ENCODE assay signal across 9 cellular contexts in the genomic region with DNA sequence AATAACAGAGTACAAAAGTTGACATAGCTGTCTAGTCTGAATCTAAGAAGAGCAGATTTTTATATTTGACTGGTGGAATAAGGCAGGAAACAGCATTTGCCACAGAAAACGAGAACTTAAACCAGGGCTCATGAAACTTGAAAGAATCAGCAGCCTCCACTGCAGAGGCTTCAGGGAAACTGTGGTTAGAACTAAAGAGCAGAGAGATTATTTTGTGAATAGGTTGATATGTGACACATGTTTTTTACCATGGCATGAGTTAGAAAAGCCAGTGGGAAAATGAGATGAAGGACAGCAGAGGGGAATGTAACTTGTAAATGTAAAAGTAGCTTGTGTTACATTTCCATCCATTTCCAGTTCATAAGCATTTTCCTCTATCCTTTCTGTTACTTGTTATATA.
A peak's percentile ranks its signal among the peaks of the same experiment; 100 is the strongest.
DNase-seq lines count a peak whose midpoint lies in the region; ATAC-seq and TF ChIP-seq lines count a peak whose summit lies in the region.
"Had no signal": no experiment of that assay in that cellular context is flagged by ENCODE, and none has a peak within 500 bp of the region (broad histone marks: within the 10 kb centered on the region; RNA-seq: fewer than 3 reads in every experiment).

No MANE protein-coding gene starts in this region.

- H3F3A ChIP-seq in MM.1S (ENCODE audit: insufficient read depth, low read length), result peaks cover 25% of the 10 kb centered on the region

- no peak overlapping the region for H2AFZ ChIP-seq in MM.1S (ENCODE audit: low read length)

- peak overlapping the region in 8 of 9 donors; percentile 5 to 88 (median 38) for H3K27ac Mint-ChIP-seq in naive thymus-derived CD4-positive, alpha-beta T cell

- no peaks in the 10 kb centered on the region for H3K36me3 Mint-ChIP-seq in naive thymus-derived CD4-positive, alpha-beta T cell

- no peaks in the 10 kb centered on the region for H3K9me3 ChIP-seq in MM.1S (replicated peaks; ENCODE audit: insufficient read depth, low read length)
- H3K9me3 ChIP-seq in naive thymus-derived CD4-positive, alpha-beta T cell (ENCODE audit: control insufficient read depth in 2 of 3, low read length in 3 of 3), result no peaks in the 10 kb centered on the region

- H3K4me1 ChIP-seq in MM.1S (ENCODE audit: low read length), result peaks cover 42% of the 10 kb centered on the region
- H3K4me1 ChIP-seq in naive thymus-derived CD4-positive, alpha-beta T cell (ENCODE audit: control insufficient read depth in 2 of 2, insufficient read depth in 2 of 2, low read length in 2 of 2), result peaks cover 7 to 34% of the 10 kb centered on the region in 2 donors

- no peaks in the 10 kb centered on the region for H3K79me2 ChIP-seq in MM.1S (ENCODE audit: low read length)

- H3K4me3 Mint-ChIP-seq in naive thymus-derived CD4-positive, alpha-beta T cell, result peak overlapping the region in 9 of 10 donors; percentile 3 to 70 (median 57)
- H3K4me3 Mint-ChIP-seq: neural crest cell had no signal

- H3K9me3 Mint-ChIP-seq in naive thymus-derived CD4-positive, alpha-beta T cell, result peaks cover 0 to 2% (median 0%) of the 10 kb centered on the region in 11 donors
- H3K9me3 Mint-ChIP-seq: neural crest cell had no signal

- H3K9ac ChIP-seq in MM.1S (ENCODE audit: low read length), result no peak overlapping the region

- peak; percentile 74 for DNase-seq in MM.1S
- DNase-seq in naive thymus-derived CD4-positive, alpha-beta T cell, result peak in 7 of 9 donors; percentile 10 to 63 (median 52)
- DNase-seq in retina, result no peak
- no peak for DNase-seq in posterior vena cava (ENCODE audit: low spot score)
- DNase-seq in NCI-H446 treated with DMSO at 0.1 percent for 48 hours (lab: John Stamatoyannopoulos, UW), result no peak

- POLR2A ChIA-PET in naive thymus-derived CD4-positive, alpha-beta T cell (lab: Charles Lee), result interaction anchor here (0.5 to 1.3 kb wide), 4 partner anchors 11 to 75 kb away, joined by 3 read pairs; no protein-coding TSS in a partner anchor

- ATAC-seq in GM18909 (IDR thresholded peaks at IDR 0.05; ENCODE audit: poor library complexity, unreplicated experiment) (peak; percentile 74), HG02623 (IDR thresholded peaks at IDR 0.05; ENCODE audit: unreplicated experiment) (peak; percentile 70)
- ATAC-seq in naive thymus-derived CD4-positive, alpha-beta T cell, result peak; percentile 77
- ATAC-seq: HCT116 had no signal

- TF ChIP-seq CTCF in MM.1S (IDR thresholded peaks at IDR 0.05; ENCODE audit: low read length), result no peak

- H3K4me2 ChIP-seq in MM.1S (ENCODE audit: low read depth, low read length), result peak overlapping the region; percentile 27

- H3K36me3 ChIP-seq in MM.1S (replicated peaks; ENCODE audit: insufficient read depth, low read length), result no peaks in the 10 kb centered on the region
- no peaks in the 10 kb centered on the region for H3K36me3 ChIP-seq in naive thymus-derived CD4-positive, alpha-beta T cell (ENCODE audit: control insufficient read depth in 2 of 3, insufficient read depth in 3 of 3, low read length in 3 of 3)

- no peaks in the 10 kb centered on the region for H3K27me3 ChIP-seq in MM.1S (replicated peaks; ENCODE audit: insufficient read depth, low read length)
- no peaks in the 10 kb centered on the region for H3K27me3 ChIP-seq in naive thymus-derived CD4-positive, alpha-beta T cell (ENCODE audit: control insufficient read depth in 2 of 2, insufficient read depth in 2 of 2, low read length in 2 of 2)

- H3K4me3 ChIP-seq in MM.1S (ENCODE audit: low read length), result no peak overlapping the region
- no peak overlapping the region for H3K4me3 ChIP-seq in naive thymus-derived CD4-positive, alpha-beta T cell (ENCODE audit: low read length)

- peaks cover 0 to 5% (median 0%) of the 10 kb centered on the region in 5 donors for H3K27me3 Mint-ChIP-seq in naive thymus-derived CD4-positive, alpha-beta T cell

- CTCF ChIA-PET in naive thymus-derived CD4-positive, alpha-beta T cell (lab: Charles Lee), result interaction anchor here (1.1 kb wide), 1 partner anchor 12 kb away, joined by 3 read pairs; no protein-coding TSS in a partner anchor

- H3K4me1 Mint-ChIP-seq in naive thymus-derived CD4-positive, alpha-beta T cell, result peaks cover 29 to 52% (median 47%) of the 10 kb centered on the region in 7 donors

- intact Hi-C loops in naive thymus-derived CD4-positive, alpha-beta T cell (cut with micrococcal nuclease), result loop anchor here in 1 of 2 donors (1.0 to 2.0 kb wide), 3 partner anchors 44 to 74 kb away; no protein-coding TSS in a partner anchor
- intact Hi-C loops in posterior vena cava (cut with DNase I), result no loop called here

- peak overlapping the region; percentile 37; the same call in 1 of the 2 replicates for H3K27ac ChIP-seq in MM.1S (ENCODE audit: low read length)
- H3K27ac ChIP-seq in naive thymus-derived CD4-positive, alpha-beta T cell (ENCODE audit: low read depth, low read length), result peak overlapping the region; percentile 26

- H3K9me2 ChIP-seq in MM.1S (replicated peaks; ENCODE audit: insufficient read depth, low read length), result no peaks in the 10 kb centered on the region

- no peaks in the 10 kb centered on the region for H4K20me1 ChIP-seq in MM.1S (ENCODE audit: insufficient read depth, low read length)

Comparison
In these comparisons a context has a peak if more than half of its experiments do, and no peak if none do; other contexts are left out.
1. DNase-seq: peak in MM.1S (single experiment) and naive thymus-derived CD4-positive, alpha-beta T cell (7 of 9); none in retina (single experiment), posterior vena cava (single experiment) and NCI-H446 treated with DMSO at 0.1 percent for 48 hours (single experiment).
2. Peak in every context shown above with its lines, with median percentiles within 50 percentile points of each other: ATAC-seq.